Comparison of ENCODE assay signal across 15 cellular contexts in the genomic region with DNA sequence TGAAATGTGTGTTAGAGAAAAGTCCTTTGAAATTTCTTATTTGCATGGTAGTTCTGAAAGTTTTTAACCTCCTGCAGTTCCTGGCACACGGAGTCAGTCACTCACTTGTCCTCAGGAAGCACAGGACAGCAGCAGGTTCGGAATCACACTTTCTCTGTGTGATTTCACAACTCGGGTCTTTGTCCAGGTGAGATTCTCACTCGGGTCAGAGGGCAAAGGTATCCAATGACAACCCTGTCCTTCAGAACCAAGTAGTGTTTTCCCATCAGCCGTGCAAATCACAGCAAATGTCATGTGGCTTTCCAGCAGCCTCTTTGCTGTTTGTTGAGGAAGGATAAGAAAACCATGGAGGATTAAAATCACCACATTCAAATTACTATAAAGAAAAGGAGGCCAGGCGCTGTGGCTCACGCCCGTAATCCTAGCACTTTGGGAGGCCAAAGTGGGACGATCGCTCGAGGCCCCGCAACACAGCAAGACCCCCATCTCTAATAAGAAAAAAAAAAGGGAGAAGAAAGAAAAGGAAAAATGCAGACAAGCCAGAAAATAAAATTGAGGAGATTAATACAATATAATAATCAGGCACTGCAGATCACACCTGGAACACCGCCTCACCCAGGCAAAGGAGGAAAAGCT. TPM values are rescaled to one million over a fixed set of nuclear protein-coding genes. Genes with fewer than 3 reads are reported as not detected.
DNase-seq lines count a peak whose midpoint lies in the region; ATAC-seq and TF ChIP-seq lines count a peak whose summit lies in the region.
"Had no signal": no experiment of that assay in that cellular context is flagged by ENCODE, and none has a peak within 500 bp of the region (broad histone marks: within the 10 kb centered on the region; RNA-seq: fewer than 3 reads in every experiment).

No MANE protein-coding gene starts in this region.

- no peaks in the 10 kb centered on the region for H3K36me3 ChIP-seq in cardiac muscle cell
- H3K36me3 ChIP-seq in aorta (ENCODE audit: control insufficient read depth in 1 of 2, insufficient read depth in 2 of 2, low read length in 1 of 2) = no peaks in the 10 kb centered on the region

- DNase-seq in cardiac muscle cell (ENCODE audit: low read depth in 1 of 2, low spot score in 1 of 2) (no peak), Right ventricle myocardium inferior (ENCODE audit: missing footprints) (no peak), right cardiac atrium (peak in 1 of 3 donors; percentile 38), posterior vena cava (ENCODE audit: low spot score) (peak; percentile 59), aorta (peak in 1 of 2 donors; percentile 2), NCI-H2227 treated with DMSO at 0.1 percent for 48 hours (lab: John Stamatoyannopoulos, UW) (no peak), activated T-cell treated with anti-CD3 and anti-CD28 coated beads for 4 hours (no peak)
- DNase-seq in effector CD4-positive, alpha-beta T cell = no peak
- DNase-seq: amniotic stem cell; CD8-positive, alpha-beta memory T cell; MM.1S; mucosa of descending colon; stimulated activated CD4-positive, alpha-beta T cell treated with anti-CD3 and anti-CD28 coated beads, Interleukin-1b, Interleukin-23, amount 100 ng/mL, for 48 hours; stimulated activated CD8-positive, alpha-beta memory T cell treated with anti-CD3 and anti-CD28 coated beads, Interleukin-4, amount 100 ng/mL, for 48 hours had no signal

- H3K9me3 ChIP-seq in cardiac muscle cell (ENCODE audit: low read depth) (no peaks in the 10 kb centered on the region), right cardiac atrium (ENCODE audit: control insufficient read depth, low read length) (no peaks in the 10 kb centered on the region), aorta (ENCODE audit: control insufficient read depth, low read length) (no peaks in the 10 kb centered on the region)
- H3K9me3 ChIP-seq: mucosa of descending colon had no signal

- H3K4me1 ChIP-seq in cardiac muscle cell (ENCODE audit: low read depth) (peaks cover 12% of the 10 kb centered on the region), right cardiac atrium (ENCODE audit: control insufficient read depth, insufficient read depth, low read length) (peaks cover 3% of the 10 kb centered on the region), aorta (ENCODE audit: control insufficient read depth in 1 of 2, insufficient read depth in 2 of 2, low read length in 2 of 2) (peaks cover 3 to 10% of the 10 kb centered on the region in 2 donors)

- H3K4me3 ChIP-seq in cardiac muscle cell (no peak overlapping the region), right cardiac atrium (ENCODE audit: low read length) (no peak overlapping the region), aorta (ENCODE audit: low read length in 2 of 2) (no peak overlapping the region)
- H3K4me3 ChIP-seq: mucosa of descending colon had no signal

- ATAC-seq in Right ventricle myocardium inferior (no peak), right cardiac atrium (no peak), aorta (ENCODE audit: low FRiP score) (no peak)
- ATAC-seq: mucosa of descending colon had no signal

- WGBS in right cardiac atrium = 72% methylated on average over 13 of the region's 13 CpGs
- WGBS in aorta, 2 donors = 60 to 63% methylated on average over 13 of the region's 13 CpGs

- no peaks in the 10 kb centered on the region for H3K27me3 ChIP-seq in cardiac muscle cell
- no peaks in the 10 kb centered on the region for H3K27me3 ChIP-seq in right cardiac atrium (ENCODE audit: control insufficient read depth, insufficient read depth)
- no peaks in the 10 kb centered on the region for H3K27me3 ChIP-seq in aorta (ENCODE audit: control insufficient read depth in 1 of 2, insufficient read depth in 2 of 2, low read length in 1 of 2)

- intact Hi-C loops in Right ventricle myocardium inferior (cut with DNase I) = no loop called here
- intact Hi-C loops in right cardiac atrium (cut with DNase I) = no loop called here
- intact Hi-C loops in posterior vena cava (cut with DNase I) = no loop called here
- intact Hi-C loops in aorta (cut with DNase I) = loop anchor here in 1 of 2 donors (5.0 kb wide), 1 partner anchor 42 kb away; no protein-coding TSS in a partner anchor

- TF ChIP-seq CTCF in cardiac muscle cell (IDR thresholded peaks at IDR 0.05; ENCODE audit: low read depth, low read length) = no peak

- peak overlapping the region; percentile 59 for H3K27ac ChIP-seq in cardiac muscle cell
- peak overlapping the region; percentile 83 for H3K27ac ChIP-seq in right cardiac atrium (ENCODE audit: low read length)
- H3K27ac ChIP-seq in aorta (ENCODE audit: low read depth in 1 of 2, low read length in 2 of 2) = peak overlapping the region; percentile 86 to 89
- H3K27ac ChIP-seq: parathyroid adenoma had no signal

RNA-seq across cellular contexts. Expression of gene ADCY9, which starts 22.0 kb away (rescaled TPM):
- total RNA-seq in cardiac muscle cell = 15.1 and 28.4 TPM in 2 replicates
- 7.1 and 14.9 TPM in 2 replicates for polyA plus RNA-seq in cardiac muscle cell
- 48.2 TPM for total RNA-seq in Right ventricle myocardium inferior
- total RNA-seq in right cardiac atrium = 10 to 100 TPM; 25.9 to 31.4 (median 28.9) TPM
- polyA plus RNA-seq in right cardiac atrium = 13.0 TPM
- 10 to 100 TPM; 20.8 to 20.9 TPM for total RNA-seq in posterior vena cava
- 10 to 100 TPM; 30.6 to 40.1 TPM for total RNA-seq in aorta
- 10 to 100 TPM in 1 of 2 donors, 1 to 10 TPM in 1; 7.9 to 18.8 TPM for polyA plus RNA-seq in aorta
